1 cellular context compared by ENCODE assay signal in the genomic region with DNA sequence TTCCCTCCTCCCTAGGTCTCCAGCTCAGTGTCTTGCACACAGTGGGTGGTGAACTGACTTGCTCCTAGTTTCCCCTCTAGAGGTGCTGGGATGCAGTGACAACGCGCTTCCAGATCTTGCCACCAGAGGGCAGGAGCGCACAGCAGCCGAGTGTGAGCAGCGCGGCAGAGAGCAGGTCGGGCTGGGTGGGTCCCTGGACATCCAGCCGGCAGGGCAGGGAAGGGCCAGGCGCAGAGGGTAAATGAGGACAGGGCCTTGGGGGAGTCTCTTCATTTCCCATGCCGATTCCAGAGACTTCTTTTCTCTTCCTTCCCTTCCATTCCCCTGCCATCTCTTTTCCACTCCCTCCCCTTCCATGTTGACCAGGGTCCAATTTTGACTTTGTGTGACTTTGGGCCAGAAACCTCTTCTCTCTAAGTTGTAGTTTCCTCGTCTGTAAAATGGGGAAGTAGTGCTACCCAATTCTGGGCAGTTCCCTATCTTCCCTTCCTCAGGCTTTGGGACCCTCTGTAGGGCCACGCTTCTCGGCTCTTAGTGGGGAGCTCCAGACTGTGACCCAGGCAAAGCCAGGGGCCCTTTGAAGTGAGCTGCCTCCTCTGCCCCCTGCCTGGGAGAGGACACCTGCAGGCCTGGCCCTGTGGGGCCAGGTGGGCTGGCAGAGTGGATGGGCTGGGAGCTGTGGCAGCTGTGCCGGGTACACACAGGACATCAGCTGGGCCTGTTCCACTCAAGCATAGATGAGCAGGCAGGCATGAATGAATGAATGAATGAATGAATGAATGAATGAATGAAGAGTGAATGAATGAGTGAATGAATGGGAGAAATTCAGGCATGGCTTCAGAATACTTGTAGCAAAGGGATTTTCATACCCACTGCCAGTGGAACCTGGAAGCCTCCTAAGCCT.
TF ChIP-seq lines count a peak whose summit lies in the region.

No MANE protein-coding gene starts in this region.

TF ChIP-seq in HepG2, 621 proteins besides CTCF, POLR2A, EP300 and RAD21 (continued from another document and continues in another):
- TF ChIP-seq, protein P1, sequence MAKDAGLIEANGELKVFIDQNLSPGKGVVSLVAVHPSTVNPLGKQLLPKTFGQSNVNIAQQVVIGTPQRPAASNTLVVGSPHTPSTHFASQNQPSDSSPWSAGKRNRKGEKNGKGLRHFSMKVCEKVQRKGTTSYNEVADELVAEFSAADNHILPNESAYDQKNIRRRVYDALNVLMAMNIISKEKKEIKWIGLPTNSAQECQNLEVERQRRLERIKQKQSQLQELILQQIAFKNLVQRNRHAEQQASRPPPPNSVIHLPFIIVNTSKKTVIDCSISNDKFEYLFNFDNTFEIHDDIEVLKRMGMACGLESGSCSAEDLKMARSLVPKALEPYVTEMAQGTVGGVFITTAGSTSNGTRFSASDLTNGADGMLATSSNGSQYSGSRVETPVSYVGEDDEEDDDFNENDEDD (CRISPR knock-in tag; IDR thresholded peaks at IDR 0.05; ENCODE audit: borderline replicate concordance) = peak; percentile 52; the same call in 1 of the 2 replicates
- peak; percentile 86; the same call in 1 of the 2 replicates for TF ChIP-seq MIER3 (CRISPR knock-in tag; IDR thresholded peaks at IDR 0.05; ENCODE audit: borderline replicate concordance)
- peak; percentile 63 for TF ChIP-seq ZKSCAN5 (CRISPR knock-in tag; IDR thresholded peaks at IDR 0.05)
- TF ChIP-seq PRMT3 (CRISPR knock-in tag; IDR thresholded peaks at IDR 0.05; ENCODE audit: borderline replicate concordance, low read depth) = no peak
- peak; percentile 98 for TF ChIP-seq XRCC5 (optimal IDR thresholded peaks at IDR 0.05; ENCODE audit: low read length)
- TF ChIP-seq TP53 (CRISPR knock-in tag; conservative IDR thresholded peaks at IDR 0.05) = no peak
- no peak for TF ChIP-seq KDM3A (CRISPR knock-in tag; IDR thresholded peaks at IDR 0.05; ENCODE audit: low read depth)
- TF ChIP-seq KLF13 (CRISPR knock-in tag; IDR thresholded peaks at IDR 0.05) = 0 out of 2 replicates have a peak, but pooled peaks have one; percentile 59
- peak; percentile 93 for TF ChIP-seq CBX5 (CRISPR knock-in tag; IDR thresholded peaks at IDR 0.05; ENCODE audit: borderline replicate concordance)
- TF ChIP-seq HNRNPLL (IDR thresholded peaks at IDR 0.05; ENCODE audit: low read depth, low read length, poor library complexity, severe bottlenecking) = peak; percentile 44
- no peak for TF ChIP-seq SOX13 (IDR thresholded peaks at IDR 0.05)
- TF ChIP-seq SOX13 (CRISPR knock-in tag; conservative IDR thresholded peaks at IDR 0.05 in 1 of 2, IDR thresholded peaks at IDR 0.05 in 1 of 2) = no peak; a peak in 1 of 4 replicates
- TF ChIP-seq KAT8 (CRISPR knock-in tag; IDR thresholded peaks at IDR 0.05) = peak; percentile 57; the same call in 1 of the 2 replicates
- no peak for TF ChIP-seq CENPT (CRISPR knock-in tag; IDR thresholded peaks at IDR 0.05; ENCODE audit: low read depth)
- TF ChIP-seq ZNF790 (CRISPR knock-in tag; IDR thresholded peaks at IDR 0.05; ENCODE audit: borderline replicate concordance) = no peak
- TF ChIP-seq EHMT2 (IDR thresholded peaks at IDR 0.05; ENCODE audit: borderline replicate concordance, low read depth, low read length) = no peak
- no peak for TF ChIP-seq ZNF816 (CRISPR knock-in tag; IDR thresholded peaks at IDR 0.05; ENCODE audit: borderline replicate concordance)
- peak; percentile 48; the same call in 1 of the 2 replicates for TF ChIP-seq ZNF782 (CRISPR knock-in tag; IDR thresholded peaks at IDR 0.05; ENCODE audit: borderline replicate concordance)
- TF ChIP-seq, protein P2, sequence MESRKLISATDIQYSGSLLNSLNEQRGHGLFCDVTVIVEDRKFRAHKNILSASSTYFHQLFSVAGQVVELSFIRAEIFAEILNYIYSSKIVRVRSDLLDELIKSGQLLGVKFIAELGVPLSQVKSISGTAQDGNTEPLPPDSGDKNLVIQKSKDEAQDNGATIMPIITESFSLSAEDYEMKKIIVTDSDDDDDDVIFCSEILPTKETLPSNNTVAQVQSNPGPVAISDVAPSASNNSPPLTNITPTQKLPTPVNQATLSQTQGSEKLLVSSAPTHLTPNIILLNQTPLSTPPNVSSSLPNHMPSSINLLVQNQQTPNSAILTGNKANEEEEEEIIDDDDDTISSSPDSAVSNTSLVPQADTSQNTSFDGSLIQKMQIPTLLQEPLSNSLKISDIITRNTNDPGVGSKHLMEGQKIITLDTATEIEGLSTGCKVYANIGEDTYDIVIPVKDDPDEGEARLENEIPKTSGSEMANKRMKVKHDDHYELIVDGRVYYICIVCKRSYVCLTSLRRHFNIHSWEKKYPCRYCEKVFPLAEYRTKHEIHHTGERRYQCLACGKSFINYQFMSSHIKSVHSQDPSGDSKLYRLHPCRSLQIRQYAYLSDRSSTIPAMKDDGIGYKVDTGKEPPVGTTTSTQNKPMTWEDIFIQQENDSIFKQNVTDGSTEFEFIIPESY (CRISPR knock-in tag; IDR thresholded peaks at IDR 0.05) = no peak; the same call in 1 of the 2 replicates
- TF ChIP-seq, protein P3, sequence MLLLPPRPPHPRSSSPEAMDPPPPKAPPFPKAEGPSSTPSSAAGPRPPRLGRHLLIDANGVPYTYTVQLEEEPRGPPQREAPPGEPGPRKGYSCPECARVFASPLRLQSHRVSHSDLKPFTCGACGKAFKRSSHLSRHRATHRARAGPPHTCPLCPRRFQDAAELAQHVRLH (CRISPR knock-in tag; IDR thresholded peaks at IDR 0.05; ENCODE audit: borderline replicate concordance, low read depth) = peak; percentile 80; the same call in 1 of the 2 replicates
- TF ChIP-seq ISL2 (CRISPR knock-in tag; IDR thresholded peaks at IDR 0.05) = no peak
- TF ChIP-seq ZNF891 (CRISPR knock-in tag; IDR thresholded peaks at IDR 0.05) = no peak
- TF ChIP-seq ZNF614 (CRISPR knock-in tag; IDR thresholded peaks at IDR 0.05; ENCODE audit: borderline replicate concordance) = peak; percentile 81; the same call in 1 of the 2 replicates
- TF ChIP-seq, protein P4, sequence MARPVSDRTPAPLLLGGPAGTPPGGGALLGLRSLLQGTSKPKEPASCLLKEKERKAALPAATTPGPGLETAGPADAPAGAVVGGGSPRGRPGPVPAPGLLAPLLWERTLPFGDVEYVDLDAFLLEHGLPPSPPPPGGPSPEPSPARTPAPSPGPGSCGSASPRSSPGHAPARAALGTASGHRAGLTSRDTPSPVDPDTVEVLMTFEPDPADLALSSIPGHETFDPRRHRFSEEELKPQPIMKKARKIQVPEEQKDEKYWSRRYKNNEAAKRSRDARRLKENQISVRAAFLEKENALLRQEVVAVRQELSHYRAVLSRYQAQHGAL (CRISPR knock-in tag; IDR thresholded peaks at IDR 0.05; ENCODE audit: not compliant biosample characterization) = no peak
- TF ChIP-seq DPF2 (CRISPR knock-in tag; IDR thresholded peaks at IDR 0.05; ENCODE audit: borderline replicate concordance, low read depth) = no peak
- 0 out of 2 replicates have a peak, but pooled peaks have one; percentile 7 for TF ChIP-seq ZNF253 (CRISPR knock-in tag; IDR thresholded peaks at IDR 0.05; ENCODE audit: borderline replicate concordance)
- no peak for TF ChIP-seq XBP1 (CRISPR knock-in tag; IDR thresholded peaks at IDR 0.05)
- TF ChIP-seq MAF1 (CRISPR knock-in tag; IDR thresholded peaks at IDR 0.05; ENCODE audit: borderline replicate concordance) = no peak
- TF ChIP-seq MAFK (conservative IDR thresholded peaks at IDR 0.05 in 1 of 2, IDR thresholded peaks at IDR 0.05 in 1 of 2; ENCODE audit: low read length in 2 of 2) = no peak
- no peak for TF ChIP-seq SYNCRIP (IDR thresholded peaks at IDR 0.05; ENCODE audit: insufficient read depth, low read depth, low read length)
- TF ChIP-seq, protein P5, sequence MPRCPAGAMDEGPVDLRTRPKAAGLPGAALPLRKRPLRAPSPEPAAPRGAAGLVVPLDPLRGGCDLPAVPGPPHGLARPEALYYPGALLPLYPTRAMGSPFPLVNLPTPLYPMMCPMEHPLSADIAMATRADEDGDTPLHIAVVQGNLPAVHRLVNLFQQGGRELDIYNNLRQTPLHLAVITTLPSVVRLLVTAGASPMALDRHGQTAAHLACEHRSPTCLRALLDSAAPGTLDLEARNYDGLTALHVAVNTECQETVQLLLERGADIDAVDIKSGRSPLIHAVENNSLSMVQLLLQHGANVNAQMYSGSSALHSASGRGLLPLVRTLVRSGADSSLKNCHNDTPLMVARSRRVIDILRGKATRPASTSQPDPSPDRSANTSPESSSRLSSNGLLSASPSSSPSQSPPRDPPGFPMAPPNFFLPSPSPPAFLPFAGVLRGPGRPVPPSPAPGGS (CRISPR knock-in tag; IDR thresholded peaks at IDR 0.05) = 0 out of 2 replicates have a peak, but pooled peaks have one; percentile 25
- TF ChIP-seq, protein P6, sequence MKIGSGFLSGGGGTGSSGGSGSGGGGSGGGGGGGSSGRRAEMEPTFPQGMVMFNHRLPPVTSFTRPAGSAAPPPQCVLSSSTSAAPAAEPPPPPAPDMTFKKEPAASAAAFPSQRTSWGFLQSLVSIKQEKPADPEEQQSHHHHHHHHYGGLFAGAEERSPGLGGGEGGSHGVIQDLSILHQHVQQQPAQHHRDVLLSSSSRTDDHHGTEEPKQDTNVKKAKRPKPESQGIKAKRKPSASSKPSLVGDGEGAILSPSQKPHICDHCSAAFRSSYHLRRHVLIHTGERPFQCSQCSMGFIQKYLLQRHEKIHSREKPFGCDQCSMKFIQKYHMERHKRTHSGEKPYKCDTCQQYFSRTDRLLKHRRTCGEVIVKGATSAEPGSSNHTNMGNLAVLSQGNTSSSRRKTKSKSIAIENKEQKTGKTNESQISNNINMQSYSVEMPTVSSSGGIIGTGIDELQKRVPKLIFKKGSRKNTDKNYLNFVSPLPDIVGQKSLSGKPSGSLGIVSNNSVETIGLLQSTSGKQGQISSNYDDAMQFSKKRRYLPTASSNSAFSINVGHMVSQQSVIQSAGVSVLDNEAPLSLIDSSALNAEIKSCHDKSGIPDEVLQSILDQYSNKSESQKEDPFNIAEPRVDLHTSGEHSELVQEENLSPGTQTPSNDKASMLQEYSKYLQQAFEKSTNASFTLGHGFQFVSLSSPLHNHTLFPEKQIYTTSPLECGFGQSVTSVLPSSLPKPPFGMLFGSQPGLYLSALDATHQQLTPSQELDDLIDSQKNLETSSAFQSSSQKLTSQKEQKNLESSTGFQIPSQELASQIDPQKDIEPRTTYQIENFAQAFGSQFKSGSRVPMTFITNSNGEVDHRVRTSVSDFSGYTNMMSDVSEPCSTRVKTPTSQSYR (CRISPR knock-in tag; IDR thresholded peaks at IDR 0.05; ENCODE audit: borderline replicate concordance) = no peak
- TF ChIP-seq KLF6 (CRISPR knock-in tag; IDR thresholded peaks at IDR 0.05) = 0 out of 2 replicates have a peak, but pooled peaks have one; percentile 51
- peak; percentile 97 for TF ChIP-seq ZNF24 (IDR thresholded peaks at IDR 0.05)
- TF ChIP-seq, protein P7, sequence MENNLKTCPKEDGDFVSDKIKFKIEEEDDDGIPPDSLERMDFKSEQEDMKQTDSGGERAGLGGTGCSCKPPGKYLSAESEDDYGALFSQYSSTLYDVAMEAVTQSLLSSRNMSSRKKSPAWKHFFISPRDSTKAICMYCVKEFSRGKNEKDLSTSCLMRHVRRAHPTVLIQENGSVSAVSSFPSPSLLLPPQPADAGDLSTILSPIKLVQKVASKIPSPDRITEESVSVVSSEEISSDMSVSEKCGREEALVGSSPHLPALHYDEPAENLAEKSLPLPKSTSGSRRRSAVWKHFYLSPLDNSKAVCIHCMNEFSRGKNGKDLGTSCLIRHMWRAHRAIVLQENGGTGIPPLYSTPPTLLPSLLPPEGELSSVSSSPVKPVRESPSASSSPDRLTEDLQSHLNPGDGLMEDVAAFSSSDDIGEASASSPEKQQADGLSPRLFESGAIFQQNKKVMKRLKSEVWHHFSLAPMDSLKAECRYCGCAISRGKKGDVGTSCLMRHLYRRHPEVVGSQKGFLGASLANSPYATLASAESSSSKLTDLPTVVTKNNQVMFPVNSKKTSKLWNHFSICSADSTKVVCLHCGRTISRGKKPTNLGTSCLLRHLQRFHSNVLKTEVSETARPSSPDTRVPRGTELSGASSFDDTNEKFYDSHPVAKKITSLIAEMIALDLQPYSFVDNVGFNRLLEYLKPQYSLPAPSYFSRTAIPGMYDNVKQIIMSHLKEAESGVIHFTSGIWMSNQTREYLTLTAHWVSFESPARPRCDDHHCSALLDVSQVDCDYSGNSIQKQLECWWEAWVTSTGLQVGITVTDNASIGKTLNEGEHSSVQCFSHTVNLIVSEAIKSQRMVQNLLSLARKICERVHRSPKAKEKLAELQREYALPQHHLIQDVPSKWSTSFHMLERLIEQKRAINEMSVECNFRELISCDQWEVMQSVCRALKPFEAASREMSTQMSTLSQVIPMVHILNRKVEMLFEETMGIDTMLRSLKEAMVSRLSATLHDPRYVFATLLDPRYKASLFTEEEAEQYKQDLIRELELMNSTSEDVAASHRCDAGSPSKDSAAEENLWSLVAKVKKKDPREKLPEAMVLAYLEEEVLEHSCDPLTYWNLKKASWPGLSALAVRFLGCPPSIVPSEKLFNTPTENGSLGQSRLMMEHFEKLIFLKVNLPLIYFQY (CRISPR knock-in tag; IDR thresholded peaks at IDR 0.05; ENCODE audit: borderline replicate concordance) = peak; percentile 66; the same call in 1 of the 2 replicates
- peak; percentile 84 for TF ChIP-seq ZNF629 (CRISPR knock-in tag; conservative IDR thresholded peaks at IDR 0.05)
- TF ChIP-seq ZIK1 (CRISPR knock-in tag; IDR thresholded peaks at IDR 0.05; ENCODE audit: borderline replicate concordance, low read depth) = peak; percentile 30; the same call in 1 of the 2 replicates
- peak; percentile 20; the same call in 1 of the 2 replicates for TF ChIP-seq ARNTL (CRISPR knock-in tag; IDR thresholded peaks at IDR 0.05)
- TF ChIP-seq ZNF264 (CRISPR knock-in tag; IDR thresholded peaks at IDR 0.05) = no peak
- TF ChIP-seq ZFX (CRISPR knock-in tag; IDR thresholded peaks at IDR 0.05; ENCODE audit: low read depth) = peak; percentile 60
- TF ChIP-seq SUZ12 (IDR thresholded peaks at IDR 0.05; ENCODE audit: low read depth, low read length) = no peak
- 0 out of 2 replicates have a peak, but pooled peaks have one; percentile 22 for TF ChIP-seq MTF2 (CRISPR knock-in tag; IDR thresholded peaks at IDR 0.05; ENCODE audit: borderline replicate concordance)
- TF ChIP-seq, protein P8, sequence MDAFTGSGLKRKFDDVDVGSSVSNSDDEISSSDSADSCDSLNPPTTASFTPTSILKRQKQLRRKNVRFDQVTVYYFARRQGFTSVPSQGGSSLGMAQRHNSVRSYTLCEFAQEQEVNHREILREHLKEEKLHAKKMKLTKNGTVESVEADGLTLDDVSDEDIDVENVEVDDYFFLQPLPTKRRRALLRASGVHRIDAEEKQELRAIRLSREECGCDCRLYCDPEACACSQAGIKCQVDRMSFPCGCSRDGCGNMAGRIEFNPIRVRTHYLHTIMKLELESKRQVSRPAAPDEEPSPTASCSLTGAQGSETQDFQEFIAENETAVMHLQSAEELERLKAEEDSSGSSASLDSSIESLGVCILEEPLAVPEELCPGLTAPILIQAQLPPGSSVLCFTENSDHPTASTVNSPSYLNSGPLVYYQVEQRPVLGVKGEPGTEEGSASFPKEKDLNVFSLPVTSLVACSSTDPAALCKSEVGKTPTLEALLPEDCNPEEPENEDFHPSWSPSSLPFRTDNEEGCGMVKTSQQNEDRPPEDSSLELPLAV (CRISPR knock-in tag; conservative IDR thresholded peaks at IDR 0.05; ENCODE audit: low read depth) = no peak
- TF ChIP-seq, protein P9, sequence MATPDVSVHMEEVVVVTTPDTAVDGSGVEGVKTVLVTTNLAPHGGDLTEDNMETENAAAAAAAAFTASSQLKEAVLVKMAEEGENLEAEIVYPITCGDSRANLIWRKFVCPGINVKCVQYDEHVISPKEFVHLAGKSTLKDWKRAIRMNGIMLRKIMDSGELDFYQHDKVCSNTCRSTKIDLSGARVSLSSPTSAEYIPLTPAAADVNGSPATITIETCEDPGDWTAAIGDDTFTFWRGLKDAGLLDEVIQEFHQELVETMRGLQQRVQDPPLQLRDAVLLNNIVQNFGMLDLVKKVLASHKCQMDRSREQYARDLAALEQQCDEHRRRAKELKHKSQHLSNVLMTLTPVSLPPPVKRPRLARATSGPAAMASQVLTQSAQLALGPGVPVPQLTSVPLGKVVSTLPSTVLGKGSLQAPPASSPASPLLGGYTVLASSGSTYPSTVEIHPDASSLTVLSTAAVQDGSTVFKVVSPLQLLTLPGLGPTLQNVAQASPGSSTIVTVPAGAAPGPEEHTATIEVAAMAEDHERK (CRISPR knock-in tag; IDR thresholded peaks at IDR 0.05; ENCODE audit: low read depth) = no peak
